ENCODE assay signal across 15 cellular contexts in the genomic region with DNA sequence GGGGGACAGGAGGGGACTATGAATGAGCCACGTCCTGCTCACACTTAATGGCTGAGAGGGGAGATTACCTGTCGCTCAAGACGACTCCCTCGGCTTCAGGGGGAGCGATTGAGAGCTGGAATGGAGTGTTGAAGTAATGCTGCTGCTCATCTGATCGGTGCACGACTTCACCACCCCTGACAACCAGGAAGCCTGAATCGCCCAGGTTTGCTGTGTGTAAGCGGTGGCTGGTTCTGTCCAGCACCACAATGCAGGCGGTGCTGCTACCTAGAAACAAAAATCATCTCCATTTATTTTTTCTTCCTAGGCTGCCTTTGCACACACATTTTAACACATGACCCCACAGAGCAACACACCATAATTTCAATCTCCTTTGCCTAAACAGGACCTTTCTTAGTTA. TPM values are rescaled to one million over a fixed set of nuclear protein-coding genes. Genes with fewer than 3 reads are reported as not detected.
DNase-seq lines count a peak whose midpoint lies in the region; ATAC-seq, FAIRE-seq and TF ChIP-seq lines count a peak whose summit lies in the region.
"Had no signal": no experiment of that assay in that cellular context is flagged by ENCODE, and none has a peak within 500 bp of the region (broad histone marks: within the 10 kb centered on the region; RNA-seq: fewer than 3 reads in every experiment).

No MANE protein-coding gene starts in this region.

- DNase-seq in left ventricle myocardium inferior (no peak), left cardiac atrium (no peak), amniotic epithelial cell (ENCODE audit: low read depth) (peak; percentile 40), lung (ENCODE audit: low spot score) (no peak), uterus (no peak), kidney (no peak), nucleus accumbens (lab: John Stamatoyannopoulos, UW) (no peak), NCI-H1048 (lab: John Stamatoyannopoulos, UW) (no peak)
- DNase-seq: activated CD4-positive, alpha-beta T cell treated with anti-CD3 and anti-CD28 coated beads for 4 hours; activated naive CD4-positive, alpha-beta T cell; dorsolateral prefrontal cortex; NCI-H446; upper lobe of left lung had no signal

- H3K4me1 ChIP-seq in left ventricle myocardium inferior, result peaks cover 94% of the 10 kb centered on the region
- H3K4me1 ChIP-seq in lung (ENCODE audit: control insufficient read depth in 2 of 2, insufficient read depth in 2 of 2, low read length in 2 of 2), result peaks cover 7 to 9% of the 10 kb centered on the region in 2 donors
- peaks cover 4 to 7% of the 10 kb centered on the region in 2 donors for H3K4me1 ChIP-seq in uterus
- peaks cover 21 to 25% of the 10 kb centered on the region in 2 donors for H3K4me1 ChIP-seq in kidney (ENCODE audit: control insufficient read depth in 1 of 2, insufficient read depth in 1 of 2, low read depth in 1 of 2, low read length in 2 of 2)

- no peak for TF ChIP-seq CTCF in left ventricle myocardium inferior (IDR thresholded peaks at IDR 0.05; ENCODE audit: borderline replicate concordance)
- no peak for TF ChIP-seq CTCF in lung (IDR thresholded peaks at IDR 0.05; ENCODE audit: control extremely low read depth, extremely low read depth)
- TF ChIP-seq CTCF in uterus (IDR thresholded peaks at IDR 0.05), result no peak
- TF ChIP-seq CTCF in kidney (IDR thresholded peaks at IDR 0.05; ENCODE audit: borderline replicate concordance, extremely low read depth, insufficient read depth), result no peak

- no peak for TF ChIP-seq POLR2A in uterus (IDR thresholded peaks at IDR 0.05)

- H3K4me3 ChIP-seq in left ventricle myocardium inferior (peak overlapping the region; percentile 47), lung (no peak overlapping the region), uterus (no peak overlapping the region), kidney (ENCODE audit: low read length in 2 of 2) (no peak overlapping the region)
- H3K4me3 ChIP-seq: dorsolateral prefrontal cortex, hepatocyte, upper lobe of left lung had no signal

- peak overlapping the region; percentile 87 for H3K27ac ChIP-seq in left ventricle myocardium inferior (replicated peaks)
- peak overlapping the region; percentile 14 to 67 for H3K27ac ChIP-seq in lung (ENCODE audit: low read depth in 1 of 2, low read length in 1 of 2)
- H3K27ac ChIP-seq in uterus, result peak overlapping the region; percentile 5 to 83
- peak overlapping the region in 1 of 2 donors; percentile 13 for H3K27ac ChIP-seq in kidney (ENCODE audit: low read depth in 2 of 2, low read length in 2 of 2)
- H3K27ac ChIP-seq: dorsolateral prefrontal cortex, hepatocyte had no signal

- no peak for FAIRE-seq in kidney (lab: Jason Lieb, UNC)
- FAIRE-seq: G401.6 had no signal

- intact Hi-C loops in left ventricle myocardium inferior (cut with micrococcal nuclease) (no loop called here), left cardiac atrium (cut with DNase I) (no loop called here), uterus (cut with DNase I; ENCODE audit: low total_unique reads) (no loop called here), kidney (cut with DNase I) (no loop called here)

- no peaks in the 10 kb centered on the region for H3K27me3 ChIP-seq in left ventricle myocardium inferior (ENCODE audit: low read depth)
- no peaks in the 10 kb centered on the region for H3K27me3 ChIP-seq in lung (ENCODE audit: control insufficient read depth, insufficient read depth)
- H3K27me3 ChIP-seq in uterus, result no peaks in the 10 kb centered on the region
- H3K27me3 ChIP-seq: dorsolateral prefrontal cortex, hepatocyte, upper lobe of left lung had no signal

- H3K9ac ChIP-seq in kidney (ENCODE audit: low read length in 2 of 2), result no peak overlapping the region

- H3K9me3 ChIP-seq in left ventricle myocardium inferior (replicated peaks) (no peaks in the 10 kb centered on the region), lung (ENCODE audit: control insufficient read depth in 2 of 2, insufficient read depth in 1 of 2, low read length in 1 of 2) (no peaks in the 10 kb centered on the region), uterus (no peaks in the 10 kb centered on the region), kidney (ENCODE audit: control insufficient read depth in 1 of 2, low read length in 2 of 2) (no peaks in the 10 kb centered on the region)
- H3K9me3 ChIP-seq: upper lobe of left lung had no signal

- peaks cover 24% of the 10 kb centered on the region for H3K36me3 ChIP-seq in left ventricle myocardium inferior
- peaks cover 3 to 6% of the 10 kb centered on the region in 2 donors for H3K36me3 ChIP-seq in lung (ENCODE audit: control insufficient read depth in 2 of 2, insufficient read depth in 2 of 2, low read length in 2 of 2)
- no peaks in the 10 kb centered on the region for H3K36me3 ChIP-seq in uterus
- peaks cover under 1 to 6% of the 10 kb centered on the region in 2 donors for H3K36me3 ChIP-seq in kidney (ENCODE audit: control insufficient read depth in 1 of 2, insufficient read depth in 2 of 2, low read length in 2 of 2)

- ATAC-seq in left cardiac atrium (no peak), lung (ENCODE audit: insufficient read depth, low FRiP score) (no peak)

- WGBS in lung, 2 donors, result 91 to 98% methylated on average over 10 of the region's 10 CpGs

RNA-seq across cellular contexts. Expression of gene PPTC7, which starts 37.3 kb away (rescaled TPM):
- total RNA-seq in left ventricle myocardium inferior (103 TPM), left cardiac atrium (10 to 100 TPM; 51.7 to 92.3 TPM), lung (10 to 100 TPM; 23.3 to 23.4 TPM), uterus (10 to 100 TPM in 3 of 4 donors, 1 to 10 TPM in 1; 3.6 to 34.1 (median 21.1) TPM), kidney (27.9 TPM)
- polyA plus RNA-seq in lung (10 to 100 TPM in 1 of 2 donors, 1 to 10 TPM in 1; 7.1 to 15.3 TPM), kidney (ENCODE audit: insufficient read depth, low read depth, low replicate concordance) (10.0 TPM)

RNA-seq across cellular contexts. Expression of gene RAD9B, which starts 43.7 kb away (rescaled TPM):
- total RNA-seq in left ventricle myocardium inferior (0.63 TPM), left cardiac atrium (1 to 10 TPM; 2.6 to 3.1 TPM), lung (1 to 10 TPM in 1 of 2 donors, under 1 TPM in 1; 0.77 to 1.5 TPM), uterus (1 to 10 TPM in 2 of 4 donors, under 1 TPM in 1, not detected in 1; 0.88 to 8.4 (median 1.2) TPM), kidney (1.0 TPM)
- polyA plus RNA-seq in lung (under 1 TPM; 0.12 to 0.46 TPM), kidney (ENCODE audit: insufficient read depth, low read depth, low replicate concordance) (0.17 TPM)

RNA-seq across cellular contexts. Expression of gene VPS29, which starts 43.9 kb away (rescaled TPM):
- total RNA-seq in left ventricle myocardium inferior (91.1 TPM), left cardiac atrium (100 to 1,000 TPM in 1 of 2 donors, 10 to 100 TPM in 1; 92.0 to 109 TPM), lung (100 to 1,000 TPM in 1 of 2 donors, 10 to 100 TPM in 1; 73.7 to 104 TPM), uterus (100 to 1,000 TPM in 2 of 4 donors, 10 to 100 TPM in 2; 82.5 to 195 (median 100) TPM), kidney (108 TPM)
- polyA plus RNA-seq in lung (100 to 1,000 TPM; 165 to 177 TPM), kidney (ENCODE audit: insufficient read depth, low read depth, low replicate concordance) (153 TPM)
